In the genomic region with DNA sequence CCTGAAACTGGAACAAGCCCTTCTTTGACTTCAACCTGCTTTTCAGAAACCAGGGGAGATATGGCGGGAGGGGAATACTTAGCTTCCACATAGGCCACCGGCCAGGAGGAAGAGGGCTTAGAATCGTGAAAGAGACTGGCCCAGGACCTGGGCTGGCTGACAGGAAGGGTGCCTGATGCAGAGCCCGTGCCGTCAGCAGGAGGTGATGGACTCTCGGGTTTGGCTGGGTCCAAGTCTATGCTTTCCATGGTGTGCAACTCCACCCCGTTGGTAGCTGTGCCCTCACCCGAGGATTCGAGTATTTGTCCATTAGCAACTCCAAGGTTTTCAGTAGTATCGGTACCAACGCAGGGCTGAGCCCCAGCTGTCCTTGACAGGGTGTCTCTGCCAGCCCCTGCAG, we compare ENCODE assay signal across 10 cellular contexts. TPM values are rescaled to one million over a fixed set of nuclear protein-coding genes. Genes with fewer than 3 reads are reported as not detected.
"Had no signal": no experiment of that assay in that cellular context is flagged by ENCODE, and none has a peak within 500 bp of the region (broad histone marks: within the 10 kb centered on the region; RNA-seq: fewer than 3 reads in every experiment).

No MANE protein-coding gene starts in this region.

RNA-seq across cellular contexts. Expression of gene OR11H12, which starts 35.1 kb away (rescaled TPM):
- total RNA-seq: OCI-LY7, PC-3, PC-9, Peyer's patch, Right ventricle myocardium inferior, Right ventricle myocardium superior, SJCRH30, SJSA1, SK-MEL-5 had no signal
- polyA plus RNA-seq: SK-N-SH had no signal
